13 cellular contexts compared by ENCODE assay signal in the genomic region with DNA sequence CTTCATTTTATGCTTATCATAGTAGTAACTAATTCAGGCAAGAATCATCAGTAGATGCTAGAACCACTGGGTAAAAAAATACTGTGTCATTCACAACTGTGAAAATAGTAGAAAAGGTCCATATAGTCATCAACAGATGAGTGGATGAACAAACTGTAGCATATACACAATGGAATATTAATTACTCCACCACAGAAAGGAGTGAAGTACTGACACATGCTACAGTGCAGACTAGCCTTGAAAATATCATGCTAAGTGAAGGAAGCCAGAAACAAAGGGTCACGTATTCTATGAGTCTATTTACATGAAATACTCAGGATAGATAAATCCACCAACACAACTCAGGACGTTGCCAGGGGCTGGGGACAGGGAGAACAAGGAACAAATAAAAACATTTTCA. TPM values are rescaled to one million over a fixed set of nuclear protein-coding genes. Genes with fewer than 3 reads are reported as not detected.
A peak's percentile ranks its signal among the peaks of the same experiment; 100 is the strongest.
DNase-seq lines count a peak whose midpoint lies in the region; FAIRE-seq and TF ChIP-seq lines count a peak whose summit lies in the region.
"Had no signal": no experiment of that assay in that cellular context is flagged by ENCODE, and none has a peak within 500 bp of the region (broad histone marks: within the 10 kb centered on the region; RNA-seq: fewer than 3 reads in every experiment).

No MANE protein-coding gene starts in this region.

- TF ChIP-seq CTCF in keratinocyte (optimal IDR thresholded peaks at IDR 0.05 in 1 of 3, IDR thresholded peaks at IDR 0.05 in 1 of 3, conservative IDR thresholded peaks at IDR 0.05 in 1 of 3; ENCODE audit: extremely low read depth in 1 of 3, insufficient read depth in 2 of 3, low read length in 3 of 3) = no peak
- no peak for TF ChIP-seq CTCF in stomach (IDR thresholded peaks at IDR 0.05)

- H2AFZ ChIP-seq in keratinocyte (ENCODE audit: control insufficient read depth, low read length) = no peak overlapping the region

- H3K27me3 ChIP-seq in keratinocyte (ENCODE audit: control insufficient read depth, extremely low read depth, insufficient read depth, low read length) (no peaks in the 10 kb centered on the region), stomach (no peaks in the 10 kb centered on the region)
- H3K27me3 ChIP-seq: right lobe of liver had no signal

- peaks cover 76% of the 10 kb centered on the region for H3K4me1 Mint-ChIP-seq in activated naive CD4-positive, alpha-beta T cell treated with anti-CD3 and anti-CD28 coated beads for 36 hours (ENCODE audit: low read depth)
- H3K4me1 Mint-ChIP-seq in activated naive CD4-positive, alpha-beta T cell treated with anti-CD3 and anti-CD28 coated beads, Interleukin-2, amount 10 ng/mL, durations not matched to agents 7 days and 5 days = peaks cover 68% of the 10 kb centered on the region
- peaks cover 73% of the 10 kb centered on the region for H3K4me1 Mint-ChIP-seq in activated naive CD8-positive, alpha-beta T cell treated with anti-CD3 and anti-CD28 coated beads for 36 hours

- H3K79me2 ChIP-seq in keratinocyte (ENCODE audit: control insufficient read depth, insufficient read depth, low read length) = peaks cover 100% of the 10 kb centered on the region

- peaks cover 33% of the 10 kb centered on the region for H3K36me3 Mint-ChIP-seq in activated naive CD4-positive, alpha-beta T cell treated with anti-CD3 and anti-CD28 coated beads for 36 hours (ENCODE audit: low read depth)
- H3K36me3 Mint-ChIP-seq in activated naive CD4-positive, alpha-beta T cell treated with anti-CD3 and anti-CD28 coated beads, Interleukin-2, amount 10 ng/mL, durations not matched to agents 7 days and 5 days = peaks cover 48% of the 10 kb centered on the region
- peaks cover 51% of the 10 kb centered on the region for H3K36me3 Mint-ChIP-seq in activated naive CD8-positive, alpha-beta T cell treated with anti-CD3 and anti-CD28 coated beads for 36 hours

- H3K9me3 Mint-ChIP-seq in activated naive CD4-positive, alpha-beta T cell treated with anti-CD3 and anti-CD28 coated beads for 36 hours = no peaks in the 10 kb centered on the region
- no peaks in the 10 kb centered on the region for H3K9me3 Mint-ChIP-seq in activated naive CD4-positive, alpha-beta T cell treated with anti-CD3 and anti-CD28 coated beads, Interleukin-2, amount 10 ng/mL, durations not matched to agents 7 days and 5 days
- H3K9me3 Mint-ChIP-seq in activated naive CD8-positive, alpha-beta T cell treated with anti-CD3 and anti-CD28 coated beads for 36 hours = no peaks in the 10 kb centered on the region

- 12 to 18% (median 16%) methylated on average over 2 of the region's 2 CpGs for WGBS in stomach, 5 donors

- peaks cover 4% of the 10 kb centered on the region for H3K4me1 ChIP-seq in keratinocyte (ENCODE audit: control insufficient read depth, extremely low read depth, insufficient read depth, low read length)
- H3K4me1 ChIP-seq in stomach = peaks cover 43 to 85% (median 68%) of the 10 kb centered on the region in 4 donors

- H3K36me3 ChIP-seq in keratinocyte (ENCODE audit: control insufficient read depth in 2 of 2, extremely low read depth in 1 of 2, insufficient read depth in 2 of 2, low read length in 2 of 2) (peaks cover 27 to 41% of the 10 kb centered on the region in 2 experiments), stomach (peaks cover 32 to 41% (median 39%) of the 10 kb centered on the region in 4 donors)

- H3K9ac ChIP-seq in keratinocyte (ENCODE audit: control insufficient read depth, extremely low read depth, insufficient read depth, low read length) = no peak overlapping the region

- no peak overlapping the region for H3K4me3 ChIP-seq in keratinocyte (ENCODE audit: control insufficient read depth in 2 of 3, extremely low read depth in 1 of 3, insufficient read depth in 2 of 3, low read depth in 1 of 3, low read length in 3 of 3)
- no peak overlapping the region for H3K4me3 ChIP-seq in stomach
- H3K4me3 ChIP-seq: right lobe of liver had no signal

- H3K9me1 ChIP-seq in keratinocyte (ENCODE audit: control insufficient read depth, extremely low read depth, insufficient read depth, low read length) = peaks cover 8% of the 10 kb centered on the region

- CTCF ChIA-PET in activated naive CD4-positive, alpha-beta T cell treated with anti-CD3 and anti-CD28 coated beads for 36 hours (lab: Charles Lee) = no interaction called here
- CTCF ChIA-PET in activated naive CD4-positive, alpha-beta T cell treated with anti-CD3 and anti-CD28 coated beads, Interleukin-2, amount 10 ng/mL, durations not matched to agents 7 days and 5 days (lab: Charles Lee) = no interaction called here

- H3K27ac ChIP-seq in keratinocyte (ENCODE audit: control insufficient read depth, insufficient read depth, low read length) (peak overlapping the region; percentile 56), stomach (peak overlapping the region in 3 of 5 donors; percentile 22 to 62 (median 45))

- no peak overlapping the region for H3K4me2 ChIP-seq in keratinocyte (ENCODE audit: control insufficient read depth, extremely low read depth, insufficient read depth, low read depth, low read length)

- H3K4me3 Mint-ChIP-seq in activated naive CD4-positive, alpha-beta T cell treated with anti-CD3 and anti-CD28 coated beads for 36 hours = no peak overlapping the region
- H3K4me3 Mint-ChIP-seq in activated naive CD4-positive, alpha-beta T cell treated with anti-CD3 and anti-CD28 coated beads, Interleukin-2, amount 10 ng/mL, durations not matched to agents 7 days and 5 days = no peak overlapping the region
- H3K4me3 Mint-ChIP-seq in activated naive CD8-positive, alpha-beta T cell treated with anti-CD3 and anti-CD28 coated beads for 36 hours = no peak overlapping the region

- H3K27ac Mint-ChIP-seq in activated naive CD4-positive, alpha-beta T cell treated with anti-CD3 and anti-CD28 coated beads for 36 hours = peak overlapping the region; percentile 22
- no peak overlapping the region for H3K27ac Mint-ChIP-seq in activated naive CD4-positive, alpha-beta T cell treated with anti-CD3 and anti-CD28 coated beads, Interleukin-2, amount 10 ng/mL, durations not matched to agents 7 days and 5 days
- peak overlapping the region; percentile 51 for H3K27ac Mint-ChIP-seq in activated naive CD8-positive, alpha-beta T cell treated with anti-CD3 and anti-CD28 coated beads for 36 hours

- no peak for DNase-seq in activated naive CD4-positive, alpha-beta T cell treated with anti-CD3 and anti-CD28 coated beads for 36 hours
- DNase-seq in activated naive CD4-positive, alpha-beta T cell treated with anti-CD3 and anti-CD28 coated beads, Interleukin-2, amount 10 ng/mL, durations not matched to agents 7 days and 5 days = no peak
- DNase-seq in activated naive CD8-positive, alpha-beta T cell treated with anti-CD3 and anti-CD28 coated beads for 36 hours = no peak
- no peak for DNase-seq in keratinocyte (ENCODE audit: low read depth, low spot score)
- DNase-seq in stomach = no peak
- DNase-seq in NK-92 (lab: John Stamatoyannopoulos, UW; ENCODE audit: unreplicated experiment) = no peak
- DNase-seq in NCI-H82 (lab: John Stamatoyannopoulos, UW) = no peak
- DNase-seq in A172 (ENCODE audit: low spot score) = no peak
- DNase-seq: activated gamma-delta T cell treated with Interleukin-2 at 50 U/mL for 16 hours, Kasumi-1, RPMI8226 had no signal

- H3K27me3 Mint-ChIP-seq in activated naive CD4-positive, alpha-beta T cell treated with anti-CD3 and anti-CD28 coated beads for 36 hours (ENCODE audit: low read depth) = no peaks in the 10 kb centered on the region
- H3K27me3 Mint-ChIP-seq in activated naive CD4-positive, alpha-beta T cell treated with anti-CD3 and anti-CD28 coated beads, Interleukin-2, amount 10 ng/mL, durations not matched to agents 7 days and 5 days = no peaks in the 10 kb centered on the region
- H3K27me3 Mint-ChIP-seq in activated naive CD8-positive, alpha-beta T cell treated with anti-CD3 and anti-CD28 coated beads for 36 hours = no peaks in the 10 kb centered on the region

- no peak for TF ChIP-seq EP300 in stomach (IDR thresholded peaks at IDR 0.05)

- H3K9me3 ChIP-seq in keratinocyte (ENCODE audit: control insufficient read depth, low read depth, low read length) (no peaks in the 10 kb centered on the region), stomach (no peaks in the 10 kb centered on the region)
- H3K9me3 ChIP-seq: right lobe of liver had no signal

- FAIRE-seq in keratinocyte (lab: Jason Lieb, UNC) = no peak
- FAIRE-seq: TTC549 had no signal

- intact Hi-C loops in activated naive CD4-positive, alpha-beta T cell treated with anti-CD3 and anti-CD28 coated beads for 36 hours (cut with micrococcal nuclease) = loop anchor here (2.0 kb wide), 1 partner anchor 13 kb away; a partner anchor contains a TSS
- intact Hi-C loops in stomach (cut with DNase I; ENCODE audit: low total_unique reads) = no loop called here

- no peak for TF ChIP-seq POLR2A in stomach (IDR thresholded peaks at IDR 0.05)

- H4K20me1 ChIP-seq in keratinocyte (ENCODE audit: control insufficient read depth, extremely low read depth, insufficient read depth, low read length) = peaks cover 72% of the 10 kb centered on the region

- dilution Hi-C loops in keratinocyte (cut with MboI; ENCODE audit: extremely low pct_ligation_motif_present, low sequenced_read_pairs) = no loop called here

RNA-seq across cellular contexts. Expression of a gene that starts 13.3 kb away (rescaled TPM):
- 100 to 1,000 TPM; 140 to 144 TPM for total RNA-seq in activated naive CD4-positive, alpha-beta T cell treated with anti-CD3 and anti-CD28 coated beads for 36 hours
- total RNA-seq in activated naive CD8-positive, alpha-beta T cell treated with anti-CD3 and anti-CD28 coated beads for 36 hours = 100 to 1,000 TPM; 178 to 183 TPM
- polyA plus RNA-seq in keratinocyte = 76.4 to 201 TPM (median 111 TPM) in 3 replicates
- 35.9 TPM for polyA plus RNA-seq in keratinocyte (2011; ENCODE audit: low read depth)
- 105 and 120 TPM in 2 replicates for polyA plus RNA-seq in keratinocyte (2011; cell fraction: cytosol; rRNA removed)
- 176 and 203 TPM in 2 replicates for polyA plus RNA-seq in keratinocyte (2011; cell fraction: nucleus; rRNA removed)
- 50.9 and 103 TPM in 2 replicates for polyA plus RNA-seq in keratinocyte (2012; ENCODE audit: low replicate concordance)
- polyA minus RNA-seq in keratinocyte = 227 to 753 TPM (median 238 TPM) in 3 replicates
- polyA minus RNA-seq in keratinocyte (2011; cell fraction: cytosol; rRNA and poly(A)+ RNA removed) = 119 TPM
- 103 and 160 TPM in 2 replicates for polyA minus RNA-seq in keratinocyte (2011; cell fraction: nucleus; rRNA and poly(A)+ RNA removed)
- total RNA-seq in stomach = 100 to 1,000 TPM; 161 to 394 (median 184) TPM
- polyA plus RNA-seq in stomach = 10 to 100 TPM; 28.1 to 38.0 (median 33.5) TPM
- 184 and 204 TPM in 2 replicates for total RNA-seq in A172 (2014; rRNA removed; shearing (Covaris generic))
